15 cellular contexts compared by ENCODE assay signal in genomic region chr1:101079341-101079740, GRCh38.
"Had no signal": no experiment of that assay in that cellular context is flagged by ENCODE, and none has a peak within 500 bp of the region (broad histone marks: within the 10 kb centered on the region; RNA-seq: fewer than 3 reads in every experiment).

No MANE protein-coding gene starts in this region.

- H3K27me3 ChIP-seq: body of pancreas, right atrium auricular region had no signal

- H3K4me3 Mint-ChIP-seq: activated naive CD4-positive, alpha-beta T cell treated with anti-CD3 and anti-CD28 coated beads, Interleukin-2, amount 50 U/mL, for 24 hours; central memory CD8-positive, alpha-beta T cell; mesothelial cell of epicardium; naive thymus-derived CD8-positive, alpha-beta T cell had no signal

- H3K27me3 Mint-ChIP-seq: activated naive CD4-positive, alpha-beta T cell treated with anti-CD3 and anti-CD28 coated beads, Interleukin-2, amount 50 U/mL, for 24 hours; central memory CD8-positive, alpha-beta T cell; naive thymus-derived CD8-positive, alpha-beta T cell had no signal

- H3K27ac ChIP-seq: body of pancreas, right atrium auricular region, skin epidermis had no signal

- ATAC-seq: activated CD4-positive, CD25-positive, alpha-beta regulatory T cell treated with anti-CD3 and anti-CD28 coated beads, Interleukin-2, amount 50 U/mL, for 24 hours; body of pancreas; naive thymus-derived CD8-positive, alpha-beta T cell had no signal

- H3K27ac Mint-ChIP-seq: activated naive CD4-positive, alpha-beta T cell treated with anti-CD3 and anti-CD28 coated beads, Interleukin-2, amount 50 U/mL, for 24 hours; mesothelial cell of epicardium had no signal

- H3K4me1 ChIP-seq: body of pancreas, right atrium auricular region had no signal

- H3K36me3 ChIP-seq: right atrium auricular region had no signal

- H3K4me3 ChIP-seq: body of pancreas, right atrium auricular region, skin epidermis had no signal

- H3K9me3 ChIP-seq: body of pancreas, right atrium auricular region had no signal

- H3K9me3 Mint-ChIP-seq: central memory CD8-positive, alpha-beta T cell had no signal

- DNase-seq: activated effector memory CD4-positive, alpha-beta T cell treated with Interleukin-2 at 50 U/mL for 16 hours; activated T-cell treated with anti-CD3 and anti-CD28 coated beads, Interleukin-2, amount 50 U/mL, for 1 hour; amniotic stem cell; body of pancreas; cortex of kidney; effector memory CD4-positive, alpha-beta T cell; hippocampal formation; kidney glomerular epithelial cell; naive thymus-derived CD8-positive, alpha-beta T cell had no signal
